In the genomic region with DNA sequence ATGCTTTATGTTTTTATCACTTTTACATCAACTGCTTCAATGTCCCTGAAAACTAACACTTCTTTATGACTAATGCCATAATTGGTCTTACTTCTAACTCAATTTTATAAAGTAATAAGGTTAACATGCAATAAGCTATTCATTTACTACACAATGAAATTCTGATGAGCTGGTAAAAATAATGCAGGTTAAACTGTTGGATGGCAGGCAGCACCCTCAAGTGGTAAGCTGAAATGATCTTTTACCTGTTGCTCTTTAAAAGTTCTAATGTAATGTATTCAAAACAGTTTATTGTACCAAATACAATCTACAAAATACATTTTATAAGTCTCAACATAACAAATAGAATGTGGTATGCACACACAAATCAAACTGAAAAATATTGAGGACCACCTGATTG, we compare ENCODE assay signal across 22 cellular contexts.
A peak's percentile ranks its signal among the peaks of the same experiment; 100 is the strongest.
DNase-seq lines count a peak whose midpoint lies in the region; ATAC-seq and TF ChIP-seq lines count a peak whose summit lies in the region.
"Had no signal": no experiment of that assay in that cellular context is flagged by ENCODE, and none has a peak within 500 bp of the region (broad histone marks: within the 10 kb centered on the region; RNA-seq: fewer than 3 reads in every experiment).

No MANE protein-coding gene starts in this region.

- H3K9me2 ChIP-seq in PC-9 (ENCODE audit: insufficient read depth), result no peaks in the 10 kb centered on the region; the same call in 1 of the 2 replicates

- TF ChIP-seq POLR2A in heart left ventricle (IDR thresholded peaks at IDR 0.05) (no peak), esophagus squamous epithelium (IDR thresholded peaks at IDR 0.05) (no peak)

- H3K4me3 Mint-ChIP-seq in endodermal cell (no peak overlapping the region), type B pancreatic cell (no peak overlapping the region)
- H3K4me3 Mint-ChIP-seq: activated B cell treated with CpG ODN at 0.5 μM for 24 hours; activated CD4-positive, alpha-beta memory T cell treated with anti-CD3 and anti-CD28 coated beads, Interleukin-2, amount 10 ng/mL, durations not matched to agents 7 days and 5 days; activated naive CD4-positive, alpha-beta T cell treated with anti-CD3 and anti-CD28 coated beads for 36 hours; CD4-positive, alpha-beta T cell; HFFc6 had no signal

- peak in 7 of 12 donors; percentile 16 to 42 (median 30) for TF ChIP-seq CTCF in heart left ventricle (IDR thresholded peaks at IDR 0.05)
- TF ChIP-seq CTCF in PC-9 (conservative IDR thresholded peaks at IDR 0.05), result 0 out of 2 replicates have a peak, but pooled peaks have one; percentile 22
- TF ChIP-seq CTCF in endodermal cell (conservative IDR thresholded peaks at IDR 0.05), result peak; percentile 72
- peak; percentile 31 for TF ChIP-seq CTCF in type B pancreatic cell (conservative IDR thresholded peaks at IDR 0.05)
- no peak for TF ChIP-seq CTCF in esophagus squamous epithelium (IDR thresholded peaks at IDR 0.05)

- no peak overlapping the region for H3K9ac ChIP-seq in endodermal cell (ENCODE audit: extremely low read depth, low read length, poor library complexity, severe bottlenecking)
- H3K9ac ChIP-seq: KMS-11 had no signal

- H3K9me3 Mint-ChIP-seq in endodermal cell (no peaks in the 10 kb centered on the region), type B pancreatic cell (no peaks in the 10 kb centered on the region)
- H3K9me3 Mint-ChIP-seq: activated B cell treated with CpG ODN at 0.5 μM for 24 hours; activated naive CD4-positive, alpha-beta T cell treated with anti-CD3 and anti-CD28 coated beads for 36 hours had no signal

- H3F3A ChIP-seq in PC-9 (ENCODE audit: insufficient read depth, low read depth), result no peaks in the 10 kb centered on the region

- H3K27me3 Mint-ChIP-seq in endodermal cell (ENCODE audit: insufficient read depth) (no peaks in the 10 kb centered on the region), type B pancreatic cell (no peaks in the 10 kb centered on the region)
- H3K27me3 Mint-ChIP-seq: activated B cell treated with CpG ODN at 0.5 μM for 24 hours; activated CD4-positive, alpha-beta memory T cell treated with anti-CD3 and anti-CD28 coated beads, Interleukin-2, amount 10 ng/mL, durations not matched to agents 7 days and 5 days; CD4-positive, alpha-beta T cell had no signal

- H3K4me3 ChIP-seq in heart left ventricle, result no peak overlapping the region
- H3K4me3 ChIP-seq in PC-9, result no peak overlapping the region
- H3K4me3 ChIP-seq in endodermal cell (ENCODE audit: low read length), result no peak overlapping the region
- no peak overlapping the region for H3K4me3 ChIP-seq in esophagus squamous epithelium
- H3K4me3 ChIP-seq: SJSA1, vagina had no signal

- no peaks in the 10 kb centered on the region for H4K20me1 ChIP-seq in PC-9 (ENCODE audit: insufficient read depth)

- no peak for DNase-seq in heart left ventricle
- DNase-seq in left cardiac atrium, result no peak
- DNase-seq in PC-9, result no peak
- DNase-seq in endodermal cell, result no peak
- DNase-seq in type B pancreatic cell (ENCODE audit: extremely low spot score, unreplicated experiment), result no peak
- DNase-seq in esophagus squamous epithelium (lab: John Stamatoyannopoulos, UW), result no peak
- DNase-seq in NCI-H345 treated with DMSO at 0.1 percent for 48 hours (lab: John Stamatoyannopoulos, UW; ENCODE audit: unreplicated experiment), result no peak
- no peak for DNase-seq in GOT3 (lab: John Stamatoyannopoulos, UW)
- DNase-seq: activated B cell treated with CpG ODN at 0.5 μM for 24 hours; activated CD4-positive, alpha-beta memory T cell treated with anti-CD3 and anti-CD28 coated beads, Interleukin-2, amount 10 ng/mL, durations not matched to agents 7 days and 5 days; activated naive CD4-positive, alpha-beta T cell treated with anti-CD3 and anti-CD28 coated beads for 36 hours; anterior cingulate cortex; CD4-positive, alpha-beta T cell; DND-41; HFFc6; NCI-H1105 treated with DMSO at 0.1 percent for 48 hours; NCI-H2107; NCI-H524; substantia nigra had no signal

- H3K27me3 ChIP-seq in heart left ventricle, result no peaks in the 10 kb centered on the region
- no peaks in the 10 kb centered on the region for H3K27me3 ChIP-seq in PC-9 (ENCODE audit: insufficient read depth, low read depth)
- no peaks in the 10 kb centered on the region for H3K27me3 ChIP-seq in endodermal cell (ENCODE audit: control insufficient read depth, insufficient read depth, low read length, poor library complexity, severe bottlenecking)
- H3K27me3 ChIP-seq in esophagus squamous epithelium, result no peaks in the 10 kb centered on the region
- H3K27me3 ChIP-seq: SJSA1, vagina had no signal

- no TSS peak for BruUV-seq in PC-9 (replicated peaks; lab: Mats Ljungman, UMichigan)

- H3K79me2 ChIP-seq in PC-9 (ENCODE audit: low read depth), result no peaks in the 10 kb centered on the region

- H3K4me1 ChIP-seq in heart left ventricle (no peaks in the 10 kb centered on the region), PC-9 (replicated peaks; ENCODE audit: insufficient read depth) (no peaks in the 10 kb centered on the region), endodermal cell (ENCODE audit: control insufficient read depth, insufficient read depth, low read length) (peaks cover 4% of the 10 kb centered on the region), esophagus squamous epithelium (no peaks in the 10 kb centered on the region)
- H3K4me1 ChIP-seq: SJSA1, vagina had no signal

- POLR2A ChIA-PET in PC-9 (lab: Charles Lee; ENCODE audit: unreplicated experiment), result no interaction called here

- no peak overlapping the region for H2AFZ ChIP-seq in PC-9

- no peaks in the 10 kb centered on the region for H3K36me3 Mint-ChIP-seq in endodermal cell (ENCODE audit: low read depth)
- H3K36me3 Mint-ChIP-seq in type B pancreatic cell, result no peaks in the 10 kb centered on the region

- H3K27ac Mint-ChIP-seq in endodermal cell (no peak overlapping the region), type B pancreatic cell (no peak overlapping the region)
- H3K27ac Mint-ChIP-seq: activated B cell treated with CpG ODN at 0.5 μM for 24 hours; activated CD4-positive, alpha-beta memory T cell treated with anti-CD3 and anti-CD28 coated beads, Interleukin-2, amount 10 ng/mL, durations not matched to agents 7 days and 5 days; activated naive CD4-positive, alpha-beta T cell treated with anti-CD3 and anti-CD28 coated beads for 36 hours; CD4-positive, alpha-beta T cell; HFFc6 had no signal

- no peaks in the 10 kb centered on the region for H3K36me3 ChIP-seq in heart left ventricle
- H3K36me3 ChIP-seq in PC-9 (ENCODE audit: low read depth), result no peaks in the 10 kb centered on the region
- H3K36me3 ChIP-seq in endodermal cell (ENCODE audit: control insufficient read depth, insufficient read depth, low read length), result no peaks in the 10 kb centered on the region
- no peaks in the 10 kb centered on the region for H3K36me3 ChIP-seq in esophagus squamous epithelium
- H3K36me3 ChIP-seq: SJSA1, vagina had no signal

- H3K9me3 ChIP-seq in heart left ventricle (no peaks in the 10 kb centered on the region), PC-9 (ENCODE audit: insufficient read depth, low read depth) (no peaks in the 10 kb centered on the region), endodermal cell (ENCODE audit: control insufficient read depth, low read length) (no peaks in the 10 kb centered on the region), esophagus squamous epithelium (no peaks in the 10 kb centered on the region)
- H3K9me3 ChIP-seq: SJSA1, vagina had no signal

- intact Hi-C loops in heart left ventricle (cut with DNase I), result no loop called here
- intact Hi-C loops in left cardiac atrium (cut with DNase I), result no loop called here
- intact Hi-C loops in PC-9 (cut with micrococcal nuclease; ENCODE audit: unreplicated experiment), result no loop called here
- intact Hi-C loops in esophagus squamous epithelium (cut with DNase I), result no loop called here

- CTCF ChIA-PET in PC-9 (lab: Charles Lee), result no interaction called here

- H3K27ac ChIP-seq in heart left ventricle, result no peak overlapping the region
- H3K27ac ChIP-seq in PC-9, result no peak overlapping the region
- H3K27ac ChIP-seq in endodermal cell (ENCODE audit: low read depth, low read length), result no peak overlapping the region
- H3K27ac ChIP-seq in esophagus squamous epithelium, result no peak overlapping the region
- H3K27ac ChIP-seq: KMS-11, SJSA1, vagina had no signal

- no peak overlapping the region for H3K4me2 ChIP-seq in PC-9
- H3K4me2 ChIP-seq: KMS-11 had no signal

- H3K4me1 Mint-ChIP-seq in endodermal cell (peaks cover 10% of the 10 kb centered on the region), type B pancreatic cell (ENCODE audit: unreplicated experiment) (no peaks in the 10 kb centered on the region)
- H3K4me1 Mint-ChIP-seq: activated B cell treated with CpG ODN at 0.5 μM for 24 hours; activated CD4-positive, alpha-beta memory T cell treated with anti-CD3 and anti-CD28 coated beads, Interleukin-2, amount 10 ng/mL, durations not matched to agents 7 days and 5 days had no signal

- no peak for ATAC-seq in heart left ventricle
- no peak for ATAC-seq in left cardiac atrium

Comparison
In these comparisons a context has a peak if more than half of its experiments do, and no peak if none do; other contexts are left out.
1. CTCF ChIP-seq: peak in heart left ventricle (7 of 12), PC-9 (single experiment), endodermal cell (single experiment) and type B pancreatic cell (single experiment); none in esophagus squamous epithelium (0 of 6).